Comparison of ENCODE assay signal across 1 cellular context in the genomic region with DNA sequence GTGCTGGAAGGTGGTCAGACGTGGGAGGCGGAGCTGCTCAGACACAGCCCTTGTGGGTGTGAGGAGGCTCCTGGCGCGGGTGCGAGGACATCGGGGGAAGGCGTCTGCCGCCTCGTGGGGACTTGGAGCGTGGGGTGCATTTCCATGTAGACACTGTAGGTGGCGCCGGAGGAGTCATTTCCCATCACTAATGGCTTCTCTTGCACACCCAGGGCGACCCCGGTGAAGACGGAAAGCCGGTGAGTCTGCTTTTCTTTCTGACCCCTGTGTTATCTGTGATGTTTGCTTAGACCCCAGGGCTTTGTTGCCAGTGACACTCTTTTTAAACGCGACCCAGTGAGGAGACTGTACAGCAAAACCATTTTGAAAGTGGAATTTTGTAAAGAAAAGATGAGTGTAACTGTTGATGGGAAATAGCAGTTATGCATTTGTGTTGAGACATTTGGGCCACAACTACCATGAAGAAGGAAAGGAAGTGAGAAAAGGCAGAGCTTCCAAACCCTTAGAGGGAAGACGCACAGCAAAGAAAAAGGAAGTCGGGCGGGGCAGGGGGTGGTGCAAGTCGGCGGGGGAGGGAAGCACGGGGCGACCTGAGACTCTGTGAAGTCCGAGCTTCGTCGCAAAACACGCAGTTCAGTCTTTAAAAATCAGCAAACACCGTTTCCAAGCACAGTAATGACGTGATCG.
TF ChIP-seq lines count a peak whose summit lies in the region.

No MANE protein-coding gene starts in this region.

TF ChIP-seq in GM23338, 12 proteins besides CTCF, POLR2A, EP300 and RAD21 (continued from another document):
- TF ChIP-seq ZNF462 (CRISPR knock-in tag; IDR thresholded peaks at IDR 0.05) (no peak), EZH2phosphoT487 (IDR thresholded peaks at IDR 0.05; ENCODE audit: unreplicated experiment) (no peak), EZH2 (IDR thresholded peaks at IDR 0.05; ENCODE audit: low read depth, unreplicated experiment) (no peak), JUNB (IDR thresholded peaks at IDR 0.05; ENCODE audit: unreplicated experiment) (no peak), STAT1 (IDR thresholded peaks at IDR 0.05; ENCODE audit: unreplicated experiment) (no peak), CREB1 (CRISPR knock-in tag; IDR thresholded peaks at IDR 0.05; ENCODE audit: low read depth) (no peak), ZNF114 (CRISPR knock-in tag; IDR thresholded peaks at IDR 0.05) (no peak)
